In the genomic region with DNA sequence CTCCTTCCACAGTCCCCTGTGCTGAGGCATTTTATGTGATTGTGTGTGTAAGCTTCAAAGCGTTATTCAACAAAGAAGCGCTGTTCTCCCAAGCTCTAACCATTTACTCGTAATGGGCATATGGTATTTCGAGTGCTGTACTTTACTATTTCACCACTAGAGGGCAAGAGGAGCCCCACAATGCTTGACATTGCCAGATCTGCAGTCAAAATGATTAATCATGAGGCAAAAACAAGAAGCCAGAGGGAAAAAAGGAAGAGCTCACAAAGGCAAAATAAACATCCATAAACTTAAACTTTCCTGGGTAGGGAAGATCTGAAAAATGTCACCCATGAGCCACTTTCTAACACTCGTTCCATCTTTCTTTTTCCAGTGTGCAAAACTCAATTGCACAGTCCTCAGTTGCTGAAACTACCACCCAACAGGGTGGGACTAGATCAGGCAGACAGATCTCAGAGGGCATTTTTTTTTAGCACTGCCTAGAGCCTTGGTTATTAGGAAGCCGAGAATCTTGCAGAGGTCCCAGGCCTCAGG, we compare ENCODE assay signal across 9 cellular contexts.
DNase-seq lines count a peak whose midpoint lies in the region; ATAC-seq and TF ChIP-seq lines count a peak whose summit lies in the region.
"Had no signal": no experiment of that assay in that cellular context is flagged by ENCODE, and none has a peak within 500 bp of the region (broad histone marks: within the 10 kb centered on the region; RNA-seq: fewer than 3 reads in every experiment).

No MANE protein-coding gene starts in this region.

- 22 to 30% (median 23%) methylated on average over 6 of the region's 6 CpGs for WGBS in spleen, 5 donors

- H3K27ac Mint-ChIP-seq in brain: no peak overlapping the region
- H3K27ac Mint-ChIP-seq: activated naive CD8-positive, alpha-beta T cell had no signal

- H3K36me3 ChIP-seq in DOHH2 (ENCODE audit: control insufficient read depth, low read length) (no peaks in the 10 kb centered on the region), spleen (no peaks in the 10 kb centered on the region)

- no peak overlapping the region for H3K4me3 Mint-ChIP-seq in brain
- H3K4me3 Mint-ChIP-seq: activated naive CD8-positive, alpha-beta T cell had no signal

- no peaks in the 10 kb centered on the region for H3K79me2 ChIP-seq in DOHH2 (ENCODE audit: control insufficient read depth, low read length)

- no peaks in the 10 kb centered on the region for H3K9me2 ChIP-seq in DOHH2 (replicated peaks; ENCODE audit: control insufficient read depth, low read length)

- TF ChIP-seq POLR2A in spleen (IDR thresholded peaks at IDR 0.05): no peak

- no peak overlapping the region for H3K27ac ChIP-seq in DOHH2 (ENCODE audit: low read depth, low read length)
- H3K27ac ChIP-seq in HL-60 (replicated peaks): no peak overlapping the region
- H3K27ac ChIP-seq in spleen: peak overlapping the region in 2 of 8 donors; percentile 39 to 41

- peaks cover 0 to 5% (median 2%) of the 10 kb centered on the region in 5 experiments for H3K9me3 Mint-ChIP-seq in brain

- no peak overlapping the region for H3K4me3 ChIP-seq in DOHH2 (ENCODE audit: low read length)
- no peak overlapping the region for H3K4me3 ChIP-seq in HL-60 (replicated peaks; ENCODE audit: insufficient read depth, low read length)
- no peak overlapping the region for H3K4me3 ChIP-seq in spleen

- intact Hi-C loops in spleen (cut with DNase I; ENCODE audit: low total_unique reads): loop anchor here (10.0 kb wide), 1 partner anchor 501 kb away; no protein-coding TSS in a partner anchor

- TF ChIP-seq CTCF in DOHH2 (IDR thresholded peaks at IDR 0.05; ENCODE audit: low read depth, low read length, poor library complexity, severe bottlenecking) (peak; percentile 78), HL-60 (IDR thresholded peaks at IDR 0.05; ENCODE audit: insufficient read depth, low read length) (peak; percentile 84), brain (conservative IDR thresholded peaks at IDR 0.05) (peak; percentile 76 to 85), spleen (IDR thresholded peaks at IDR 0.05 in 8 of 11, conservative IDR thresholded peaks at IDR 0.05 in 3 of 11) (peak; percentile 45 to 79 (median 74))

- H4K20me1 ChIP-seq in DOHH2 (ENCODE audit: control insufficient read depth, insufficient read depth, low read depth, low read length): no peaks in the 10 kb centered on the region

- H3K4me1 ChIP-seq in DOHH2 (ENCODE audit: control insufficient read depth, low read length) (no peaks in the 10 kb centered on the region), spleen (peaks cover 0 to 8% (median 0%) of the 10 kb centered on the region in 6 donors)

- peaks cover 6% of the 10 kb centered on the region for H3K36me3 Mint-ChIP-seq in brain
- H3K36me3 Mint-ChIP-seq: activated naive CD8-positive, alpha-beta T cell had no signal

- peaks cover 11% of the 10 kb centered on the region for H3K4me1 Mint-ChIP-seq in brain

- peak in 1 of 2 experiments; percentile 30 for DNase-seq in HL-60 (ENCODE audit: low read depth in 1 of 2, low spot score in 1 of 2)
- peak; percentile 87 for DNase-seq in NCI-H748 (lab: John Stamatoyannopoulos, UW; ENCODE audit: unreplicated experiment)
- peak; percentile 78 for DNase-seq in iPS-NIHi7 (ENCODE audit: extremely low spot score)
- no peak for DNase-seq in spleen

- H3K4me2 ChIP-seq in DOHH2 (ENCODE audit: low read length): no peak overlapping the region

- peak; percentile 88 for ATAC-seq in GM21367 (IDR thresholded peaks at IDR 0.05; ENCODE audit: unreplicated experiment)
- ATAC-seq in GM21737 (IDR thresholded peaks at IDR 0.05; ENCODE audit: unreplicated experiment): no peak

- no peaks in the 10 kb centered on the region for H3K27me3 ChIP-seq in DOHH2 (ENCODE audit: control insufficient read depth, low read length)
- H3K27me3 ChIP-seq in HL-60 (ENCODE audit: insufficient read depth, poor library complexity, severe bottlenecking): no peaks in the 10 kb centered on the region
- no peaks in the 10 kb centered on the region for H3K27me3 ChIP-seq in spleen (replicated peaks in 1 of 7)

- no peaks in the 10 kb centered on the region for H3K27me3 Mint-ChIP-seq in brain
- H3K27me3 Mint-ChIP-seq: activated naive CD8-positive, alpha-beta T cell had no signal

- H3K9me3 ChIP-seq in DOHH2 (ENCODE audit: control insufficient read depth, insufficient read depth, low read length) (no peaks in the 10 kb centered on the region), spleen (no peaks in the 10 kb centered on the region)

- no peaks in the 10 kb centered on the region for H3F3A ChIP-seq in DOHH2 (ENCODE audit: control insufficient read depth, insufficient read depth)
